ENCODE assay signal across 2 cellular contexts in genomic region chr2:105078906-105079305, GRCh38.
TF ChIP-seq lines count a peak whose summit lies in the region.

No MANE protein-coding gene starts in this region.

TF ChIP-seq in IMR-90, 13 proteins besides CTCF, POLR2A, EP300 and RAD21:
- no peak for TF ChIP-seq CHD1 (IDR thresholded peaks at IDR 0.05; ENCODE audit: low read depth, low read length)
- TF ChIP-seq NFE2L2 (IDR thresholded peaks at IDR 0.05; ENCODE audit: low read depth, low read length), result no peak
- TF ChIP-seq RFX5 (IDR thresholded peaks at IDR 0.05; ENCODE audit: low read depth, low read length), result no peak
- TF ChIP-seq MXI1 (IDR thresholded peaks at IDR 0.05; ENCODE audit: borderline replicate concordance, low read depth, low read length), result no peak
- no peak for TF ChIP-seq ELK1 (IDR thresholded peaks at IDR 0.05; ENCODE audit: borderline replicate concordance, low read depth, low read length)
- TF ChIP-seq USF2 (IDR thresholded peaks at IDR 0.05; ENCODE audit: low read depth, low read length), result no peak
- TF ChIP-seq FOS (IDR thresholded peaks at IDR 0.05; ENCODE audit: low read depth, low read length), result no peak
- TF ChIP-seq SMC3 (IDR thresholded peaks at IDR 0.05; ENCODE audit: low read depth, low read length), result no peak
- TF ChIP-seq MAFK (IDR thresholded peaks at IDR 0.05; ENCODE audit: low read depth, low read length), result no peak
- TF ChIP-seq CEBPB (IDR thresholded peaks at IDR 0.05; ENCODE audit: low read depth, low read length), result no peak
- TF ChIP-seq RCOR1 (IDR thresholded peaks at IDR 0.05; ENCODE audit: insufficient replicate concordance, low read length), result no peak
- no peak for TF ChIP-seq BHLHE40 (IDR thresholded peaks at IDR 0.05; ENCODE audit: low read depth, low read length)
- TF ChIP-seq MAZ (IDR thresholded peaks at IDR 0.05; ENCODE audit: borderline replicate concordance, low read depth, low read length), result no peak

TF ChIP-seq in neural cell, 6 proteins besides CTCF, POLR2A, EP300 and RAD21:
- TF ChIP-seq MXI1 (conservative IDR thresholded peaks at IDR 0.05; ENCODE audit: poor library complexity, severe bottlenecking) (no peak), SMC3 (conservative IDR thresholded peaks at IDR 0.05; ENCODE audit: poor library complexity) (no peak), REST (IDR thresholded peaks at IDR 0.05; ENCODE audit: borderline replicate concordance) (no peak), POLR2AphosphoS5 (IDR thresholded peaks at IDR 0.05) (no peak), EZH2 (IDR thresholded peaks at IDR 0.05; ENCODE audit: borderline replicate concordance, insufficient read depth, low read length, poor library complexity, severe bottlenecking) (no peak), TAF1 (IDR thresholded peaks at IDR 0.05; ENCODE audit: low read depth) (no peak)
